ENCODE assay signal across 17 cellular contexts in the genomic region with DNA sequence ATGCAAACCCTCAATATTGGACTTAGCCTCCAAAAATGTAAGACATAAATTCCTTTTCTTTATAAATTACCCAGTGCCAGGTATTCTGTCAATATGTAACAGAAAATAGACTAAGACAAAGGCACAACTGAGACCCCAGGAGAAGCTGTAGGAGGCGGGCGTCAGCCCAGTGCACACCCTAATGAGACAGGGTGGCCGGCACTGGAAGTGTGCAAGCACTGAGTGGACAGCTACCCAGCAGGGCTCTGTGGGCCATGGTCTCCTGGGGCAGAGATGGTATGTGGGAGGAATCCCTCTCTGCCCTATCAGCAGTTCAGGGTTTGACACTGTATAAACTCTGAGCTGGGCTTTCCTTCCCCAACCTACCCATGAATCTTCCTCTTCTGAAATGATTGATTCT.
DNase-seq lines count a peak whose midpoint lies in the region; ATAC-seq and TF ChIP-seq lines count a peak whose summit lies in the region.
"Had no signal": no experiment of that assay in that cellular context is flagged by ENCODE, and none has a peak within 500 bp of the region (broad histone marks: within the 10 kb centered on the region; RNA-seq: fewer than 3 reads in every experiment).

No MANE protein-coding gene starts in this region.

- no peak for ATAC-seq in activated T-cell treated with anti-CD3 and anti-CD28 coated beads, Interleukin-2, amount 50 U/mL, for 72 hours (replicated peaks in 1 of 2)
- ATAC-seq in GM19463 (IDR thresholded peaks at IDR 0.05; ENCODE audit: unreplicated experiment), result no peak

- H3K27ac Mint-ChIP-seq in activated T-cell treated with anti-CD3 and anti-CD28 coated beads, Interleukin-2, amount 50 U/mL, for 24 hours, result no peak overlapping the region
- no peak overlapping the region for H3K27ac Mint-ChIP-seq in activated T-cell treated with anti-CD3 and anti-CD28 coated beads, Interleukin-2, amount 50 U/mL, for 72 hours
- H3K27ac Mint-ChIP-seq in chondrocyte (ENCODE audit: unreplicated experiment), result no peak overlapping the region
- H3K27ac Mint-ChIP-seq: H9 had no signal

- H3K4ac ChIP-seq in neuronal stem cell (ENCODE audit: low read length), result no peak overlapping the region

- H3K27me3 ChIP-seq in neuronal stem cell (ENCODE audit: control insufficient read depth in 3 of 3, insufficient read depth in 3 of 3, low read depth in 1 of 3, low read length in 3 of 3) (peaks cover 0 to 19% (median 0%) of the 10 kb centered on the region in 3 experiments), spleen (replicated peaks in 1 of 7) (no peaks in the 10 kb centered on the region)
- H3K27me3 ChIP-seq: BLaER1 had no signal

- WGBS in neuronal stem cell (ENCODE audit: extremely low coverage in 2 of 2, insufficient read length in 2 of 2, insufficient replicate concordance in 1 of 2), 2 donors, result no CpG with 5 or more reads among the region's 3 CpGs
- WGBS in spleen, 5 donors, result 88 to 97% (median 94%) methylated on average over 3 of the region's 3 CpGs

- no peak overlapping the region for H2BK15ac ChIP-seq in neuronal stem cell (ENCODE audit: low read length)

- H3K4me1 ChIP-seq in neuronal stem cell (ENCODE audit: control insufficient read depth in 2 of 2, insufficient read depth in 1 of 2, low read depth in 1 of 2, low read length in 2 of 2), result no peaks in the 10 kb centered on the region
- no peaks in the 10 kb centered on the region for H3K4me1 ChIP-seq in spleen
- H3K4me1 ChIP-seq: BLaER1, Caco-2 had no signal

- peak; percentile 9 for DNase-seq in activated T-cell treated with anti-CD3 and anti-CD28 coated beads, Interleukin-2, amount 50 U/mL, for 24 hours
- no peak for DNase-seq in activated T-cell treated with anti-CD3 and anti-CD28 coated beads, Interleukin-2, amount 50 U/mL, for 72 hours
- DNase-seq in chondrocyte (ENCODE audit: low spot score) (peak; percentile 67), neuronal stem cell (ENCODE audit: low spot score) (no peak), spleen (peak; percentile 57), midbrain (lab: John Stamatoyannopoulos, UW) (no peak)
- no peak for DNase-seq in NK-92 treated with Interleukin-12 subunit alpha and Interleukin-12 subunit beta, amount 100 ng/mL, for 24 hours (lab: John Stamatoyannopoulos, UW)
- DNase-seq: 8988T; AML-193; Caco-2; CD8-positive, alpha-beta memory T cell; DND-41; GDM1; GOT3; H9 had no signal

- no peak for TF ChIP-seq POLR2A in spleen (IDR thresholded peaks at IDR 0.05)

- no peak overlapping the region for H3K23ac ChIP-seq in neuronal stem cell (ENCODE audit: low read depth, low read length, poor library complexity)

- H3K18ac ChIP-seq in neuronal stem cell (ENCODE audit: low read length), result no peak overlapping the region

- H3K27ac ChIP-seq in neuronal stem cell (replicated peaks; ENCODE audit: low read length) (no peak overlapping the region), spleen (peak overlapping the region in 1 of 8 donors; percentile 30)
- H3K27ac ChIP-seq: BLaER1 had no signal

- H3K9me3 Mint-ChIP-seq in activated T-cell treated with anti-CD3 and anti-CD28 coated beads, Interleukin-2, amount 50 U/mL, for 24 hours, result no peaks in the 10 kb centered on the region
- H3K9me3 Mint-ChIP-seq in activated T-cell treated with anti-CD3 and anti-CD28 coated beads, Interleukin-2, amount 50 U/mL, for 72 hours, result no peaks in the 10 kb centered on the region
- no peaks in the 10 kb centered on the region for H3K9me3 Mint-ChIP-seq in chondrocyte (ENCODE audit: low read depth)
- H3K9me3 Mint-ChIP-seq: CD8-positive, alpha-beta memory T cell; H9 had no signal

- no peak overlapping the region for H2BK5ac ChIP-seq in neuronal stem cell (ENCODE audit: low read length)

- no peak overlapping the region for H2BK12ac ChIP-seq in neuronal stem cell (ENCODE audit: low read length)

- no peaks in the 10 kb centered on the region for H3K79me1 ChIP-seq in neuronal stem cell (ENCODE audit: low read depth, low read length)

- no peaks in the 10 kb centered on the region for H3K36me3 Mint-ChIP-seq in activated T-cell treated with anti-CD3 and anti-CD28 coated beads, Interleukin-2, amount 50 U/mL, for 24 hours (ENCODE audit: low read depth)
- H3K36me3 Mint-ChIP-seq in activated T-cell treated with anti-CD3 and anti-CD28 coated beads, Interleukin-2, amount 50 U/mL, for 72 hours (ENCODE audit: insufficient read depth in 2 of 2), result no peaks in the 10 kb centered on the region
- H3K36me3 Mint-ChIP-seq in chondrocyte (ENCODE audit: low read depth), result peaks cover 6% of the 10 kb centered on the region
- H3K36me3 Mint-ChIP-seq: CD8-positive, alpha-beta memory T cell had no signal

- H2BK120ac ChIP-seq in neuronal stem cell (ENCODE audit: low read depth, low read length), result no peak overlapping the region

- peak overlapping the region; percentile 14 for H3K9ac ChIP-seq in neuronal stem cell (ENCODE audit: low read depth, low read length, poor library complexity)
- H3K9ac ChIP-seq: BLaER1 had no signal

- no peak overlapping the region for H3K4me3 ChIP-seq in neuronal stem cell (ENCODE audit: low read length in 2 of 2)
- H3K4me3 ChIP-seq in spleen, result no peak overlapping the region
- H3K4me3 ChIP-seq: BLaER1 had no signal

- no peak overlapping the region for H3K4me3 Mint-ChIP-seq in activated T-cell treated with anti-CD3 and anti-CD28 coated beads, Interleukin-2, amount 50 U/mL, for 24 hours
- no peak overlapping the region for H3K4me3 Mint-ChIP-seq in activated T-cell treated with anti-CD3 and anti-CD28 coated beads, Interleukin-2, amount 50 U/mL, for 72 hours
- no peak overlapping the region for H3K4me3 Mint-ChIP-seq in chondrocyte (ENCODE audit: unreplicated experiment)
- H3K4me3 Mint-ChIP-seq: H9 had no signal

- H4K91ac ChIP-seq in neuronal stem cell (ENCODE audit: low read depth, low read length, poor library complexity), result no peak overlapping the region

- H3K9me3 ChIP-seq in neuronal stem cell (replicated peaks in 1 of 2; ENCODE audit: control insufficient read depth in 2 of 2, insufficient read depth in 1 of 2, low read depth in 1 of 2, low read length in 2 of 2), result no peaks in the 10 kb centered on the region
- no peaks in the 10 kb centered on the region for H3K9me3 ChIP-seq in spleen
- H3K9me3 ChIP-seq: BLaER1, Caco-2 had no signal

- intact Hi-C loops in spleen (cut with DNase I; ENCODE audit: low total_unique reads), result no loop called here

- H2AK5ac ChIP-seq in neuronal stem cell (ENCODE audit: low read depth, low read length), result no peak overlapping the region

- H3K14ac ChIP-seq in neuronal stem cell (ENCODE audit: low read length), result no peak overlapping the region

- no peak overlapping the region for H4K8ac ChIP-seq in neuronal stem cell (ENCODE audit: low read depth, low read length)

- H3K4me1 Mint-ChIP-seq in activated T-cell treated with anti-CD3 and anti-CD28 coated beads, Interleukin-2, amount 50 U/mL, for 24 hours (ENCODE audit: low read depth), result peaks cover 4% of the 10 kb centered on the region
- no peaks in the 10 kb centered on the region for H3K4me1 Mint-ChIP-seq in activated T-cell treated with anti-CD3 and anti-CD28 coated beads, Interleukin-2, amount 50 U/mL, for 72 hours (ENCODE audit: low read depth)
- no peaks in the 10 kb centered on the region for H3K4me1 Mint-ChIP-seq in chondrocyte (ENCODE audit: low read depth)
- H3K4me1 Mint-ChIP-seq: H9 had no signal

- no peak overlapping the region for H3K4me2 ChIP-seq in neuronal stem cell (ENCODE audit: insufficient read depth, low read length, poor library complexity, severe bottlenecking)
- H3K4me2 ChIP-seq: BLaER1 had no signal

- TF ChIP-seq CTCF in chondrocyte (IDR thresholded peaks at IDR 0.05) (no peak), spleen (IDR thresholded peaks at IDR 0.05 in 8 of 11, conservative IDR thresholded peaks at IDR 0.05 in 3 of 11) (no peak)

- H3K36me3 ChIP-seq in neuronal stem cell (replicated peaks in 1 of 2; ENCODE audit: control insufficient read depth in 2 of 2, insufficient read depth in 2 of 2, low read length in 2 of 2), result no peaks in the 10 kb centered on the region
- no peaks in the 10 kb centered on the region for H3K36me3 ChIP-seq in spleen
- H3K36me3 ChIP-seq: BLaER1 had no signal

- H2AFZ ChIP-seq in neuronal stem cell (ENCODE audit: low read length), result no peak overlapping the region

- no peaks in the 10 kb centered on the region for H3K27me3 Mint-ChIP-seq in activated T-cell treated with anti-CD3 and anti-CD28 coated beads, Interleukin-2, amount 50 U/mL, for 24 hours
- no peaks in the 10 kb centered on the region for H3K27me3 Mint-ChIP-seq in activated T-cell treated with anti-CD3 and anti-CD28 coated beads, Interleukin-2, amount 50 U/mL, for 72 hours (ENCODE audit: low read depth)
- no peaks in the 10 kb centered on the region for H3K27me3 Mint-ChIP-seq in chondrocyte (ENCODE audit: low read depth)
- H3K27me3 Mint-ChIP-seq: CD8-positive, alpha-beta memory T cell had no signal

Comparison
In these comparisons a context has a peak if more than half of its experiments do, and no peak if none do; other contexts are left out.
1. DNase-seq: peak in activated T-cell treated with anti-CD3 and anti-CD28 coated beads, Interleukin-2, amount 50 U/mL, for 24 hours (single experiment), chondrocyte (single experiment) and spleen (single experiment); none in activated T-cell treated with anti-CD3 and anti-CD28 coated beads, Interleukin-2, amount 50 U/mL, for 72 hours (0 of 2), neuronal stem cell (single experiment), midbrain (single experiment) and NK-92 treated with Interleukin-12 subunit alpha and Interleukin-12 subunit beta, amount 100 ng/mL, for 24 hours (single experiment).